ENCODE assay signal across 1 cellular context in the genomic region with DNA sequence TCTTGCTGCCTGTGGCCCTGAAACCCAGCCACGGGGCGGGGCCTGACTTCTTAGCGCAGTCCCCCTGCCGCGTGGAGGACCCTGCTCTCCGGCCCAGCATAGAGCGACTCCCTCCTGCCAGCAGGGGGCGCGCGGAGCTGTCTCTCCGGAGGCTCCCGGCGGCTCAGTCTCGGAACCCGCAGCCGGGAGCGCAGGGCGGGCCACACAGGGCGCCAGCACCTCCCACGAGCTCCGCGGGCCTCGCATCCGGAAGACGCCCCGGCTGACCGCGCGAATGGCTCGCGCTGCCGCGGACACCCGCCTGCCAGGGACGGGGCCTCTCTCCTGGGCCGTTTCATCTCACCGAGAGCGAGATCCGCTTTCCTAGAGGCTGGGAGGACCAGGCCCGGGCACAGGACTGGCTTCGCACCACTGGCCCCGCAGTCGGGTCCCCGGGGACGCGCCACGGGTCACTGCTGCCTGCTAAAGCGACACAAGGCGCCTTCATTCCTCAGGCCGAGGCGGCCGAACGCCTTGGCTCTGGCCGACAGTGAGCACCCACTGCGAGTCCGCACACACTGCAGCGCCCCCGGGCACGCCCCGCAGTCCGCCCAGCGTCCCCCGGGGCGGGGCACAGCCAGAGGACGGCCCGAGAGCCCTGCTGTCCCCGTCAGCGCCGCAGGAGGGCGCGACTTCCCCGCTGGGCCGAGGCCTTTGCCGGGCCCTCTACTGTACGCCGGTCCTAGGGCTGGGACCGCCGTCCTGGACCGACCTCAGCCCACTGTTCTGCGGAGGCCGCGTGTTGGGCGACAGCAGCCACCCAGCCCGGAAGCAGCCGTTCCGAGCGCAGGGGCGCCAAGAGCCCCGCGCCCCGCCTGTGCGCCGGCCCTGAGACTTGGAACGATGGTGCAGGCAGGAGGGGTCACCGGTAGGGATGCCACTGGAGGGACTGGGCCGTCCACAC.
TF ChIP-seq lines count a peak whose summit lies in the region.

No MANE protein-coding gene starts in this region.

TF ChIP-seq in HepG2, 621 proteins besides CTCF, POLR2A, EP300 and RAD21 (continued from another document and continues in another):
- TF ChIP-seq, protein P1, sequence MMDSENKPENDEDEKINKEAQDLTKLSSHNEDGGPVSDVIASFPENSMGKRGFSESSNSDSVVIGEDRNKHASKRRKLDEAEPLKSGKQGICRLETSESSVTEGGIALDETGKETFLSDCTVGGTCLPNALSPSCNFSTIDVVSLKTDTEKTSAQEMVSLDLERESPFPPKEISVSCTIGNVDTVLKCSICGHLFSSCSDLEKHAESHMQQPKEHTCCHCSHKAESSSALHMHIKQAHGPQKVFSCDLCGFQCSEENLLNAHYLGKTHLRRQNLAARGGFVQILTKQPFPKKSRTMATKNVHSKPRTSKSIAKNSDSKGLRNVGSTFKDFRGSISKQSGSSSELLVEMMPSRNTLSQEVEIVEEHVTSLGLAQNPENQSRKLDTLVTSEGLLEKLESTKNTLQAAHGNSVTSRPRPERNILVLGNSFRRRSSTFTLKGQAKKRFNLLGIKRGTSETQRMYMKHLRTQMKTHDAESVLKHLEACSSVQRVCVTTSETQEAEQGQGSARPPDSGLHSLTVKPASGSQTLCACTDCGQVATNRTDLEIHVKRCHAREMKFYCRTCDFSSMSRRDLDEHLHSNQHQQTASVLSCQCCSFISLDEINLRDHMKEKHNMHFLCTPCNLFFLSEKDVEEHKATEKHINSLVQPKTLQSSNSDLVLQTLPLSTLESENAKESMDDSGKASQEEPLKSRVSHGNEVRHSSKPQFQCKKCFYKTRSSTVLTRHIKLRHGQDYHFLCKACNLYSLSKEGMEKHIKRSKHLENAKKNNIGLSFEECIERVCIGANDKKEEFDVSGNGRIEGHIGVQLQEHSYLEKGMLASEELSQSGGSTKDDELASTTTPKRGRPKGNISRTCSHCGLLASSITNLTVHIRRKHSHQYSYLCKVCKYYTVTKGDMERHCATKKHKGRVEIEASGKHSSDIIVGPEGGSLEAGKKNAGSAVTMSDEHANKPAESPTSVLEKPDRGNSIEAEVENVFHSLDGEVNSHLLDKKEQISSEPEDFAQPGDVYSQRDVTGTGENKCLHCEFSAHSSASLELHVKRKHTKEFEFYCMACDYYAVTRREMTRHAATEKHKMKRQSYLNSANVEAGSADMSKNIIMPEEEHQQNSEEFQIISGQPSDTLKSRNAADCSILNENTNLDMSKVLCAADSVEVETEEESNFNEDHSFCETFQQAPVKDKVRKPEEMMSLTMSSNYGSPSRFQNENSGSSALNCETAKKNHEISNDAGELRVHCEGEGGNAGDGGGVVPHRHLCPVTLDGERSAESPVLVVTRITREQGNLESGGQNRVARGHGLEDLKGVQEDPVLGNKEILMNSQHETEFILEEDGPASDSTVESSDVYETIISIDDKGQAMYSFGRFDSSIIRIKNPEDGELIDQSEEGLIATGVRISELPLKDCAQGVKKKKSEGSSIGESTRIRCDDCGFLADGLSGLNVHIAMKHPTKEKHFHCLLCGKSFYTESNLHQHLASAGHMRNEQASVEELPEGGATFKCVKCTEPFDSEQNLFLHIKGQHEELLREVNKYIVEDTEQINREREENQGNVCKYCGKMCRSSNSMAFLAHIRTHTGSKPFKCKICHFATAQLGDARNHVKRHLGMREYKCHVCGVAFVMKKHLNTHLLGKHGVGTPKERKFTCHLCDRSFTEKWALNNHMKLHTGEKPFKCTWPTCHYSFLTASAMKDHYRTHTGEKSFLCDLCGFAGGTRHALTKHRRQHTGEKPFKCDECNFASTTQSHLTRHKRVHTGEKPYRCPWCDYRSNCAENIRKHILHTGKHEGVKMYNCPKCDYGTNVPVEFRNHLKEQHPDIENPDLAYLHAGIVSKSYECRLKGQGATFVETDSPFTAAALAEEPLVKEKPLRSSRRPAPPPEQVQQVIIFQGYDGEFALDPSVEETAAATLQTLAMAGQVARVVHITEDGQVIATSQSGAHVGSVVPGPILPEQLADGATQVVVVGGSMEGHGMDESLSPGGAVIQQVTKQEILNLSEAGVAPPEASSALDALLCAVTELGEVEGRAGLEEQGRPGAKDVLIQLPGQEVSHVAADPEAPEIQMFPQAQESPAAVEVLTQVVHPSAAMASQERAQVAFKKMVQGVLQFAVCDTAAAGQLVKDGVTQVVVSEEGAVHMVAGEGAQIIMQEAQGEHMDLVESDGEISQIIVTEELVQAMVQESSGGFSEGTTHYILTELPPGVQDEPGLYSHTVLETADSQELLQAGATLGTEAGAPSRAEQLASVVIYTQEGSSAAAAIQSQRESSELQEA (CRISPR knock-in tag; IDR thresholded peaks at IDR 0.05; ENCODE audit: not compliant biosample characterization), result peak; percentile 84
- TF ChIP-seq ZNF839 (CRISPR knock-in tag; IDR thresholded peaks at IDR 0.05; ENCODE audit: borderline replicate concordance) (peak; percentile 62; the same call in 1 of the 2 replicates), ZNF256 (CRISPR knock-in tag; conservative IDR thresholded peaks at IDR 0.05) (no peak), MZF1 (CRISPR knock-in tag; IDR thresholded peaks at IDR 0.05; ENCODE audit: borderline replicate concordance) (no peak), ZNF331 (CRISPR knock-in tag; IDR thresholded peaks at IDR 0.05) (peak; percentile 21; the same call in 1 of the 2 replicates), ZZZ3 (CRISPR knock-in tag; IDR thresholded peaks at IDR 0.05; ENCODE audit: borderline replicate concordance) (peak; percentile 50; the same call in 1 of the 2 replicates), PITX1 (CRISPR knock-in tag; IDR thresholded peaks at IDR 0.05) (0 out of 2 replicates have a peak, but pooled peaks have one; percentile 8), ZNF644 (CRISPR knock-in tag; IDR thresholded peaks at IDR 0.05; ENCODE audit: low read depth) (no peak), ZMAT3 (CRISPR knock-in tag; conservative IDR thresholded peaks at IDR 0.05) (peak; percentile 97), RBFOX2 (IDR thresholded peaks at IDR 0.05; ENCODE audit: low read depth, low read length) (peak; percentile 59), KLF11 (CRISPR knock-in tag; IDR thresholded peaks at IDR 0.05) (peak; percentile 26; the same call in 1 of the 2 replicates), ZSCAN31 (CRISPR knock-in tag; IDR thresholded peaks at IDR 0.05; ENCODE audit: low read depth) (peak; percentile 60; the same call in 1 of the 2 replicates), SAFB2 (CRISPR knock-in tag; IDR thresholded peaks at IDR 0.05; ENCODE audit: borderline replicate concordance, low read depth) (0 out of 2 replicates have a peak, but pooled peaks have one; percentile 76), RFX1 (IDR thresholded peaks at IDR 0.05) (no peak), ZNF296 (CRISPR knock-in tag; conservative IDR thresholded peaks at IDR 0.05) (no peak), ZSCAN25 (CRISPR knock-in tag; IDR thresholded peaks at IDR 0.05) (peak; percentile 61; the same call in 1 of the 2 replicates), ZNF776 (CRISPR knock-in tag; IDR thresholded peaks at IDR 0.05) (peak; percentile 39; the same call in 1 of the 2 replicates)
- TF ChIP-seq, protein P2, sequence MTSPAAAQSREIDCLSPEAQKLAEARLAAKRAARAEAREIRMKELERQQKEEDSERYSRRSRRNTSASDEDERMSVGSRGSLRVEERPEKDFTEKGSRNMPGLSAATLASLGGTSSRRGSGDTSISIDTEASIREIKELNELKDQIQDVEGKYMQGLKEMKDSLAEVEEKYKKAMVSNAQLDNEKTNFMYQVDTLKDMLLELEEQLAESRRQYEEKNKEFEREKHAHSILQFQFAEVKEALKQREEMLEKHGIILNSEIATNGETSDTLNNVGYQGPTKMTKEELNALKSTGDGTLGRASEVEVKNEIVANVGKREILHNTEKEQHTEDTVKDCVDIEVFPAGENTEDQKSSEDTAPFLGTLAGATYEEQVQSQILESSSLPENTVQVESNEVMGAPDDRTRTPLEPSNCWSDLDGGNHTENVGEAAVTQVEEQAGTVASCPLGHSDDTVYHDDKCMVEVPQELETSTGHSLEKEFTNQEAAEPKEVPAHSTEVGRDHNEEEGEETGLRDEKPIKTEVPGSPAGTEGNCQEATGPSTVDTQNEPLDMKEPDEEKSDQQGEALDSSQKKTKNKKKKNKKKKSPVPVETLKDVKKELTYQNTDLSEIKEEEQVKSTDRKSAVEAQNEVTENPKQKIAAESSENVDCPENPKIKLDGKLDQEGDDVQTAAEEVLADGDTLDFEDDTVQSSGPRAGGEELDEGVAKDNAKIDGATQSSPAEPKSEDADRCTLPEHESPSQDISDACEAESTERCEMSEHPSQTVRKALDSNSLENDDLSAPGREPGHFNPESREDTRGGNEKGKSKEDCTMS (CRISPR knock-in tag; conservative IDR thresholded peaks at IDR 0.05), result no peak
- TF ChIP-seq, protein P3, sequence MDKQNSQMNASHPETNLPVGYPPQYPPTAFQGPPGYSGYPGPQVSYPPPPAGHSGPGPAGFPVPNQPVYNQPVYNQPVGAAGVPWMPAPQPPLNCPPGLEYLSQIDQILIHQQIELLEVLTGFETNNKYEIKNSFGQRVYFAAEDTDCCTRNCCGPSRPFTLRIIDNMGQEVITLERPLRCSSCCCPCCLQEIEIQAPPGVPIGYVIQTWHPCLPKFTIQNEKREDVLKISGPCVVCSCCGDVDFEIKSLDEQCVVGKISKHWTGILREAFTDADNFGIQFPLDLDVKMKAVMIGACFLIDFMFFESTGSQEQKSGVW (CRISPR knock-in tag; IDR thresholded peaks at IDR 0.05; ENCODE audit: borderline replicate concordance), result no peak
- TF ChIP-seq, protein P4, sequence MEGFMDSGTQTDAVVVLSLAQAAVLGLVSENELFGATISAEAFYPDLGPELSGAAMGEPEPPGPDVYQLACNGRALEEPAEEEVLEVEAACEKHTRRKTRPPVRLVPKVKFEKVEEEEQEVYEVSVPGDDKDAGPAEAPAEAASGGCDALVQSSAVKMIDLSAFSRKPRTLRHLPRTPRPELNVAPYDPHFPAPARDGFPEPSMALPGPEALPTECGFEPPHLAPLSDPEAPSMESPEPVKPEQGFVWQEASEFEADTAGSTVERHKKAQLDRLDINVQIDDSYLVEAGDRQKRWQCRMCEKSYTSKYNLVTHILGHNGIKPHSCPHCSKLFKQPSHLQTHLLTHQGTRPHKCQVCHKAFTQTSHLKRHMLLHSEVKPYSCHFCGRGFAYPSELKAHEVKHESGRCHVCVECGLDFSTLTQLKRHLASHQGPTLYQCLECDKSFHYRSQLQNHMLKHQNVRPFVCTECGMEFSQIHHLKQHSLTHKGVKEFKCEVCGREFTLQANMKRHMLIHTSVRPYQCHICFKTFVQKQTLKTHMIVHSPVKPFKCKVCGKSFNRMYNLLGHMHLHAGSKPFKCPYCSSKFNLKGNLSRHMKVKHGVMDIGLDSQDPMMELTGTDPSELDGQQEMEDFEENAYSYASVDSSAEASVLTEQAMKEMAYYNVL (CRISPR knock-in tag; IDR thresholded peaks at IDR 0.05; ENCODE audit: borderline replicate concordance), result peak; percentile 67; the same call in 1 of the 2 replicates
- TF ChIP-seq, protein P5, sequence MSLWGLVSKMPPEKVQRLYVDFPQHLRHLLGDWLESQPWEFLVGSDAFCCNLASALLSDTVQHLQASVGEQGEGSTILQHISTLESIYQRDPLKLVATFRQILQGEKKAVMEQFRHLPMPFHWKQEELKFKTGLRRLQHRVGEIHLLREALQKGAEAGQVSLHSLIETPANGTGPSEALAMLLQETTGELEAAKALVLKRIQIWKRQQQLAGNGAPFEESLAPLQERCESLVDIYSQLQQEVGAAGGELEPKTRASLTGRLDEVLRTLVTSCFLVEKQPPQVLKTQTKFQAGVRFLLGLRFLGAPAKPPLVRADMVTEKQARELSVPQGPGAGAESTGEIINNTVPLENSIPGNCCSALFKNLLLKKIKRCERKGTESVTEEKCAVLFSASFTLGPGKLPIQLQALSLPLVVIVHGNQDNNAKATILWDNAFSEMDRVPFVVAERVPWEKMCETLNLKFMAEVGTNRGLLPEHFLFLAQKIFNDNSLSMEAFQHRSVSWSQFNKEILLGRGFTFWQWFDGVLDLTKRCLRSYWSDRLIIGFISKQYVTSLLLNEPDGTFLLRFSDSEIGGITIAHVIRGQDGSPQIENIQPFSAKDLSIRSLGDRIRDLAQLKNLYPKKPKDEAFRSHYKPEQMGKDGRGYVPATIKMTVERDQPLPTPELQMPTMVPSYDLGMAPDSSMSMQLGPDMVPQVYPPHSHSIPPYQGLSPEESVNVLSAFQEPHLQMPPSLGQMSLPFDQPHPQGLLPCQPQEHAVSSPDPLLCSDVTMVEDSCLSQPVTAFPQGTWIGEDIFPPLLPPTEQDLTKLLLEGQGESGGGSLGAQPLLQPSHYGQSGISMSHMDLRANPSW (CRISPR knock-in tag; IDR thresholded peaks at IDR 0.05; ENCODE audit: borderline replicate concordance), result no peak; the same call in 1 of the 2 replicates
- TF ChIP-seq, protein P6, sequence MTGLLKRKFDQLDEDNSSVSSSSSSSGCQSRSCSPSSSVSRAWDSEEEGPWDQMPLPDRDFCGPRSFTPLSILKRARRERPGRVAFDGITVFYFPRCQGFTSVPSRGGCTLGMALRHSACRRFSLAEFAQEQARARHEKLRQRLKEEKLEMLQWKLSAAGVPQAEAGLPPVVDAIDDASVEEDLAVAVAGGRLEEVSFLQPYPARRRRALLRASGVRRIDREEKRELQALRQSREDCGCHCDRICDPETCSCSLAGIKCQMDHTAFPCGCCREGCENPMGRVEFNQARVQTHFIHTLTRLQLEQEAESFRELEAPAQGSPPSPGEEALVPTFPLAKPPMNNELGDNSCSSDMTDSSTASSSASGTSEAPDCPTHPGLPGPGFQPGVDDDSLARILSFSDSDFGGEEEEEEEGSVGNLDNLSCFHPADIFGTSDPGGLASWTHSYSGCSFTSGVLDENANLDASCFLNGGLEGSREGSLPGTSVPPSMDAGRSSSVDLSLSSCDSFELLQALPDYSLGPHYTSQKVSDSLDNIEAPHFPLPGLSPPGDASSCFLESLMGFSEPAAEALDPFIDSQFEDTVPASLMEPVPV (CRISPR knock-in tag; IDR thresholded peaks at IDR 0.05), result peak; percentile 92; the same call in 1 of the 2 replicates
- TF ChIP-seq, protein P7, sequence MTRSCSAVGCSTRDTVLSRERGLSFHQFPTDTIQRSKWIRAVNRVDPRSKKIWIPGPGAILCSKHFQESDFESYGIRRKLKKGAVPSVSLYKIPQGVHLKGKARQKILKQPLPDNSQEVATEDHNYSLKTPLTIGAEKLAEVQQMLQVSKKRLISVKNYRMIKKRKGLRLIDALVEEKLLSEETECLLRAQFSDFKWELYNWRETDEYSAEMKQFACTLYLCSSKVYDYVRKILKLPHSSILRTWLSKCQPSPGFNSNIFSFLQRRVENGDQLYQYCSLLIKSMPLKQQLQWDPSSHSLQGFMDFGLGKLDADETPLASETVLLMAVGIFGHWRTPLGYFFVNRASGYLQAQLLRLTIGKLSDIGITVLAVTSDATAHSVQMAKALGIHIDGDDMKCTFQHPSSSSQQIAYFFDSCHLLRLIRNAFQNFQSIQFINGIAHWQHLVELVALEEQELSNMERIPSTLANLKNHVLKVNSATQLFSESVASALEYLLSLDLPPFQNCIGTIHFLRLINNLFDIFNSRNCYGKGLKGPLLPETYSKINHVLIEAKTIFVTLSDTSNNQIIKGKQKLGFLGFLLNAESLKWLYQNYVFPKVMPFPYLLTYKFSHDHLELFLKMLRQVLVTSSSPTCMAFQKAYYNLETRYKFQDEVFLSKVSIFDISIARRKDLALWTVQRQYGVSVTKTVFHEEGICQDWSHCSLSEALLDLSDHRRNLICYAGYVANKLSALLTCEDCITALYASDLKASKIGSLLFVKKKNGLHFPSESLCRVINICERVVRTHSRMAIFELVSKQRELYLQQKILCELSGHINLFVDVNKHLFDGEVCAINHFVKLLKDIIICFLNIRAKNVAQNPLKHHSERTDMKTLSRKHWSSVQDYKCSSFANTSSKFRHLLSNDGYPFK (CRISPR knock-in tag; IDR thresholded peaks at IDR 0.05; ENCODE audit: borderline replicate concordance), result peak; percentile 51
- TF ChIP-seq, protein P8, sequence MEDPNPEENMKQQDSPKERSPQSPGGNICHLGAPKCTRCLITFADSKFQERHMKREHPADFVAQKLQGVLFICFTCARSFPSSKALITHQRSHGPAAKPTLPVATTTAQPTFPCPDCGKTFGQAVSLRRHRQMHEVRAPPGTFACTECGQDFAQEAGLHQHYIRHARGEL (CRISPR knock-in tag; IDR thresholded peaks at IDR 0.05), result no peak
- TF ChIP-seq, protein P9, sequence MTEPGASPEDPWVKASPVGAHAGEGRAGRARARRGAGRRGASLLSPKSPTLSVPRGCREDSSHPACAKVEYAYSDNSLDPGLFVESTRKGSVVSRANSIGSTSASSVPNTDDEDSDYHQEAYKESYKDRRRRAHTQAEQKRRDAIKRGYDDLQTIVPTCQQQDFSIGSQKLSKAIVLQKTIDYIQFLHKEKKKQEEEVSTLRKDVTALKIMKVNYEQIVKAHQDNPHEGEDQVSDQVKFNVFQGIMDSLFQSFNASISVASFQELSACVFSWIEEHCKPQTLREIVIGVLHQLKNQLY (CRISPR knock-in tag; IDR thresholded peaks at IDR 0.05), result no peak
